19 cellular contexts compared by ENCODE assay signal in genomic region chr10:77285529-77286182, GRCh38.
"Had no signal": no experiment of that assay in that cellular context is flagged by ENCODE, and none has a peak within 500 bp of the region (broad histone marks: within the 10 kb centered on the region; RNA-seq: fewer than 3 reads in every experiment).

No MANE protein-coding gene starts in this region.

- H3K4me3 ChIP-seq: dorsolateral prefrontal cortex, lower lobe of right lung, thyroid gland had no signal

- H3K4me3 Mint-ChIP-seq: activated CD4-positive, alpha-beta T cell treated with anti-CD3 and anti-CD28 coated beads, Interleukin-2, amount 10 ng/mL, durations not matched to agents 24 days and 14 days; activated CD8-positive, alpha-beta T cell treated with anti-CD3 and anti-CD28 coated beads for 36 hours; activated T-cell treated with anti-CD3 and anti-CD28 coated beads, Interleukin-2, amount 50 U/mL, for 24 hours; brain; natural killer cell treated with Interleukin-12 subunit alpha and Interleukin-12 subunit beta and Interleukin-15 and Interleukin-18, amount 100 ng/mL, for 72 hours; T-helper 1 cell treated with Interleukin-12 subunit alpha and Interleukin-12 subunit beta and Interleukin-4 antibody, amounts not matched to agents 30 μg/mL and 1 μg/mL, for 36 hours had no signal

- H3K36me3 Mint-ChIP-seq: brain; natural killer cell treated with Interleukin-12 subunit alpha and Interleukin-12 subunit beta and Interleukin-15 and Interleukin-18, amount 100 ng/mL, for 72 hours had no signal

- H3K4me1 ChIP-seq: lower lobe of right lung, parathyroid adenoma had no signal

- H3K27me3 ChIP-seq: dorsolateral prefrontal cortex, thyroid gland had no signal

- H3K27ac Mint-ChIP-seq: activated CD4-positive, alpha-beta T cell treated with anti-CD3 and anti-CD28 coated beads, Interleukin-2, amount 10 ng/mL, durations not matched to agents 24 days and 14 days; activated CD8-positive, alpha-beta T cell treated with anti-CD3 and anti-CD28 coated beads for 36 hours; activated T-cell treated with anti-CD3 and anti-CD28 coated beads, Interleukin-2, amount 50 U/mL, for 24 hours; activated T-helper 2 cell treated with anti-CD3 and anti-CD28 coated beads, Interferon-gamma antibody, Interleukin-2, Interleukin-4, amounts not matched to agents 10 μg/mL and 5 μg/mL and 100 μg/mL, durations not matched to agents 14 hours and 24 hours and 36 hours; natural killer cell treated with Interleukin-12 subunit alpha and Interleukin-12 subunit beta and Interleukin-15 and Interleukin-18, amount 100 ng/mL, for 72 hours; T-helper 1 cell treated with Interleukin-12 subunit alpha and Interleukin-12 subunit beta and Interleukin-4 antibody, amounts not matched to agents 30 μg/mL and 1 μg/mL, for 36 hours had no signal

- H3K9me3 ChIP-seq: lower lobe of right lung, neutrophil, thyroid gland had no signal

- H3K9me3 Mint-ChIP-seq: activated CD4-positive, alpha-beta T cell treated with anti-CD3 and anti-CD28 coated beads, Interleukin-2, amount 10 ng/mL, durations not matched to agents 24 days and 14 days; activated CD8-positive, alpha-beta T cell treated with anti-CD3 and anti-CD28 coated beads for 36 hours; activated T-cell treated with anti-CD3 and anti-CD28 coated beads, Interleukin-2, amount 50 U/mL, for 24 hours; activated T-helper 2 cell treated with anti-CD3 and anti-CD28 coated beads, Interferon-gamma antibody, Interleukin-2, Interleukin-4, amounts not matched to agents 10 μg/mL and 5 μg/mL and 100 μg/mL, durations not matched to agents 14 hours and 24 hours and 36 hours; brain; natural killer cell treated with Interleukin-12 subunit alpha and Interleukin-12 subunit beta and Interleukin-15 and Interleukin-18, amount 100 ng/mL, for 72 hours; T-helper 1 cell treated with Interleukin-12 subunit alpha and Interleukin-12 subunit beta and Interleukin-4 antibody, amounts not matched to agents 30 μg/mL and 1 μg/mL, for 36 hours had no signal

- H2AFZ ChIP-seq: parathyroid adenoma had no signal

- H3K36me3 ChIP-seq: lower lobe of right lung, neutrophil, thyroid gland had no signal

- H3K79me2 ChIP-seq: parathyroid adenoma had no signal

- ATAC-seq: activated CD8-positive, alpha-beta T cell treated with anti-CD3 and anti-CD28 coated beads for 36 hours; lower lobe of right lung; natural killer cell treated with Interleukin-12 subunit alpha and Interleukin-12 subunit beta and Interleukin-15 and Interleukin-18, amount 100 ng/mL, for 72 hours; sciatic nerve had no signal

- H3K27ac ChIP-seq: dorsolateral prefrontal cortex, lower lobe of right lung, neutrophil, parathyroid adenoma, thyroid gland had no signal

- H3K4me1 Mint-ChIP-seq: activated CD4-positive, alpha-beta T cell treated with anti-CD3 and anti-CD28 coated beads, Interleukin-2, amount 10 ng/mL, durations not matched to agents 24 days and 14 days had no signal

- DNase-seq: activated CD4-positive, alpha-beta T cell treated with anti-CD3 and anti-CD28 coated beads, Interleukin-2, amount 10 ng/mL, durations not matched to agents 24 days and 14 days; activated CD4-positive, CD25-positive, alpha-beta regulatory T cell; activated CD8-positive, alpha-beta T cell treated with anti-CD3 and anti-CD28 coated beads for 36 hours; activated naive CD4-positive, alpha-beta T cell treated with Interleukin-2 at 50 U/mL for 16 hours; activated T-cell treated with anti-CD3 and anti-CD28 coated beads, Interleukin-2, amount 50 U/mL, for 24 hours; caudate nucleus; dorsolateral prefrontal cortex; hippocampal formation; lower lobe of right lung; stimulated activated CD8-positive, alpha-beta memory T cell treated with anti-CD3 and anti-CD28 coated beads, Interleukin-4, amount 100 ng/mL, for 48 hours; stimulated activated naive CD4-positive, alpha-beta T cell; thyroid gland had no signal

- H3K9ac ChIP-seq: parathyroid adenoma had no signal
